Comparison of ENCODE assay signal across 2 cellular contexts in the genomic region with DNA sequence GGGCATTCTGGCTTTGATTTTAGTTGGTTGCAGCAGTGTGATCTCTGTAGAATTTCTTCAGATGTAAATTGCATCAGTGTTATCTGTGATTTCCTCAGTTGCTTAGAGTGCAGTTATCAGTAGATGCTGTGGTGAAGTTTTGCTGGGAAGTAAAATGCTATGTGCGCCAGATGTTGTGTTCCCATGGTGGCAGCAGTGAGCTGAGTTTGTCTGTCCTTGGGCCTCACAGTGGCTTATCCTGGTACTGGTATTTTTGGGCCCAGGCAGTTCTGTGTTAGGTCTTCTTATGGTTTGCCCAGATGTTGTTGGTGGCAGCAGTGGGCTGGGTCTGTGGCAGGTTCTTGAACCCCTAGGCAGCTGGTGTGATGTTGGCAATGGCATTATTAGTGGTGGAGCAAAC.
TF ChIP-seq lines count a peak whose summit lies in the region.

No MANE protein-coding gene starts in this region.

TF ChIP-seq in SK-N-SH, 30 proteins besides CTCF, POLR2A, EP300 and RAD21 (continued from another document):
- no peak for TF ChIP-seq GABPA (IDR thresholded peaks at IDR 0.05; ENCODE audit: low read depth)
- TF ChIP-seq, protein P1, sequence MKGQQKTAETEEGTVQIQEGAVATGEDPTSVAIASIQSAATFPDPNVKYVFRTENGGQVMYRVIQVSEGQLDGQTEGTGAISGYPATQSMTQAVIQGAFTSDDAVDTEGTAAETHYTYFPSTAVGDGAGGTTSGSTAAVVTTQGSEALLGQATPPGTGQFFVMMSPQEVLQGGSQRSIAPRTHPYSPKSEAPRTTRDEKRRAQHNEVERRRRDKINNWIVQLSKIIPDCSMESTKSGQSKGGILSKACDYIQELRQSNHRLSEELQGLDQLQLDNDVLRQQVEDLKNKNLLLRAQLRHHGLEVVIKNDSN (IDR thresholded peaks at IDR 0.05; ENCODE audit: borderline replicate concordance, low read depth): no peak

TF ChIP-seq in SK-N-SH treated with all-trans-retinoic acid at 6 μM for 48 hours, 23 proteins besides CTCF, POLR2A, EP300 and RAD21 (continued from another document):
- TF ChIP-seq, protein P2, sequence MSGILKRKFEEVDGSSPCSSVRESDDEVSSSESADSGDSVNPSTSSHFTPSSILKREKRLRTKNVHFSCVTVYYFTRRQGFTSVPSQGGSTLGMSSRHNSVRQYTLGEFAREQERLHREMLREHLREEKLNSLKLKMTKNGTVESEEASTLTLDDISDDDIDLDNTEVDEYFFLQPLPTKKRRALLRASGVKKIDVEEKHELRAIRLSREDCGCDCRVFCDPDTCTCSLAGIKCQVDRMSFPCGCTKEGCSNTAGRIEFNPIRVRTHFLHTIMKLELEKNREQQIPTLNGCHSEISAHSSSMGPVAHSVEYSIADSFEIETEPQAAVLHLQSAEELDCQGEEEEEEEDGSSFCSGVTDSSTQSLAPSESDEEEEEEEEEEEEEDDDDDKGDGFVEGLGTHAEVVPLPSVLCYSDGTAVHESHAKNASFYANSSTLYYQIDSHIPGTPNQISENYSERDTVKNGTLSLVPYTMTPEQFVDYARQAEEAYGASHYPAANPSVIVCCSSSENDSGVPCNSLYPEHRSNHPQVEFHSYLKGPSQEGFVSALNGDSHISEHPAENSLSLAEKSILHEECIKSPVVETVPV (CRISPR knock-in tag; IDR thresholded peaks at IDR 0.05): no peak
- no peak for TF ChIP-seq ZC3H10 (CRISPR knock-in tag; IDR thresholded peaks at IDR 0.05)
- TF ChIP-seq, protein P3, sequence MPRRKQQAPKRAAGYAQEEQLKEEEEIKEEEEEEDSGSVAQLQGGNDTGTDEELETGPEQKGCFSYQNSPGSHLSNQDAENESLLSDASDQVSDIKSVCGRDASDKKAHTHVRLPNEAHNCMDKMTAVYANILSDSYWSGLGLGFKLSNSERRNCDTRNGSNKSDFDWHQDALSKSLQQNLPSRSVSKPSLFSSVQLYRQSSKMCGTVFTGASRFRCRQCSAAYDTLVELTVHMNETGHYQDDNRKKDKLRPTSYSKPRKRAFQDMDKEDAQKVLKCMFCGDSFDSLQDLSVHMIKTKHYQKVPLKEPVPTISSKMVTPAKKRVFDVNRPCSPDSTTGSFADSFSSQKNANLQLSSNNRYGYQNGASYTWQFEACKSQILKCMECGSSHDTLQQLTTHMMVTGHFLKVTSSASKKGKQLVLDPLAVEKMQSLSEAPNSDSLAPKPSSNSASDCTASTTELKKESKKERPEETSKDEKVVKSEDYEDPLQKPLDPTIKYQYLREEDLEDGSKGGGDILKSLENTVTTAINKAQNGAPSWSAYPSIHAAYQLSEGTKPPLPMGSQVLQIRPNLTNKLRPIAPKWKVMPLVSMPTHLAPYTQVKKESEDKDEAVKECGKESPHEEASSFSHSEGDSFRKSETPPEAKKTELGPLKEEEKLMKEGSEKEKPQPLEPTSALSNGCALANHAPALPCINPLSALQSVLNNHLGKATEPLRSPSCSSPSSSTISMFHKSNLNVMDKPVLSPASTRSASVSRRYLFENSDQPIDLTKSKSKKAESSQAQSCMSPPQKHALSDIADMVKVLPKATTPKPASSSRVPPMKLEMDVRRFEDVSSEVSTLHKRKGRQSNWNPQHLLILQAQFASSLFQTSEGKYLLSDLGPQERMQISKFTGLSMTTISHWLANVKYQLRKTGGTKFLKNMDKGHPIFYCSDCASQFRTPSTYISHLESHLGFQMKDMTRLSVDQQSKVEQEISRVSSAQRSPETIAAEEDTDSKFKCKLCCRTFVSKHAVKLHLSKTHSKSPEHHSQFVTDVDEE (CRISPR knock-in tag; IDR thresholded peaks at IDR 0.05): no peak
- TF ChIP-seq ZFP30 (CRISPR knock-in tag; IDR thresholded peaks at IDR 0.05): no peak
- no peak for TF ChIP-seq CSDC2 (CRISPR knock-in tag; IDR thresholded peaks at IDR 0.05)
- no peak for TF ChIP-seq RARB (CRISPR knock-in tag; IDR thresholded peaks at IDR 0.05)
- TF ChIP-seq ZNF8 (CRISPR knock-in tag; IDR thresholded peaks at IDR 0.05): no peak
TF ChIP-seq in SK-N-SH treated with all-trans-retinoic acid at 6 μM for 48 hours: peak in this region for 0.
